5 cellular contexts compared by ENCODE assay signal in genomic region chr10:106746888-106747287, GRCh38.
"Had no signal": no experiment of that assay in that cellular context is flagged by ENCODE, and none has a peak within 500 bp of the region (broad histone marks: within the 10 kb centered on the region; RNA-seq: fewer than 3 reads in every experiment).

No MANE protein-coding gene starts in this region.

- DNase-seq: GM23248, H9, HCEC 1CT, KBM-7 had no signal

- ATAC-seq: HepG2 had no signal
